8 cellular contexts compared by ENCODE assay signal in the genomic region with DNA sequence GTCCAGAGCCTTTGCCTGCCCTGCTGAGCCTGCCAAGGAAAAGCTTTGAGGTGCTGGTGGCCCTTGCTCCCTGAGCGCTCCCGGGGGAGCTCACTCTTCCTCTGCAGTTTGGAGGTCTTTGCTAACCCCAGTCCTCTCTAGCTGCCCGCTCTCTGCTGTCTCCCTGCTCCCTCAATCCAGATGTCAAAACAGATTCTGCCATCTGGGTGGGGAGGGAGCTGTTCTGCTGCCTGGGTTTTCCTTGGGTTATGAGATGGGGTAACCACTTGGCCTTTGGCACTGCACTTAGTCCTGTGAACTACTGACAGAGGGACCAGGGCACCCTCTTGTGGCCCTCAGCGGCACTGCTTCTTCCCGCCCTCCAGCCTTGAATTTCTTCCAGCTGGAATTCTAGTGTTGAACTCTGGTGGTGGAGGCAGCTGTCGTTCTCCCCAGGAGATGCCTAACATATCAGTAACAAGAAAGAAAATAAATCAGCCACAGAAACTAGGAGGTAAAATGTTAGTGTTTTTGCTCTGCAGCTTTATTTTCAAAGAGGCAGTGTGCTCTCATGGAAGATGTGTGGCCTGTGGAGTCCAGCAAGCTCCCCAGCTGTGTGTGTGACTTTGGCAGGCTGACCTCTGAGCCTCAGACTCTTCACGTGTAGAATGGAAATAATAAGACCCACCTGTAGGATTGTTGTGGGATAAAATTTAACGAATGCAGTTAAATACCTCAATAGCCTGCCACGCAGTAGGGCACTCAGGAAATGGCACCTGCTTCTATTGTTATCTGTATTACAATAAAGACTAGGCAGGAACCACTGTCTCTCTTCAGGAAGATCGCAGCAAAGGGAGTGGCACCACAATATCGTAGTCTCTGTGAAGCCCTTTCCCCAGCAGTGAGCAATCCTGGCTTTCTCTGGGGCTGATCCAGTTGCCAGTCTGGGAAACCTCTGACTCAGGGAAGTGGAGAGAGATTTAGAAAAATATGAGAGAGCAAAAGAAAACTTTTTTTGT. TPM values are rescaled to one million over a fixed set of nuclear protein-coding genes. Genes with fewer than 3 reads are reported as not detected.
DNase-seq lines count a peak whose midpoint lies in the region; ATAC-seq, FAIRE-seq and TF ChIP-seq lines count a peak whose summit lies in the region.

No MANE protein-coding gene starts in this region.

- peaks cover 26% of the 10 kb centered on the region for H3K4me1 Mint-ChIP-seq in activated CD4-positive, alpha-beta memory T cell treated with anti-CD3 and anti-CD28 coated beads for 36 hours (ENCODE audit: low read depth)
- peaks cover 24 to 26% of the 10 kb centered on the region in 2 donors for H3K4me1 Mint-ChIP-seq in effector memory CD8-positive, alpha-beta T cell (ENCODE audit: low read depth in 2 of 2)
- H3K4me1 Mint-ChIP-seq in memory B cell: peaks cover 26% of the 10 kb centered on the region
- peaks cover 29% of the 10 kb centered on the region for H3K4me1 Mint-ChIP-seq in stimulated activated effector memory CD8-positive, alpha-beta T cell treated with anti-CD3 and anti-CD28 coated beads, Interleukin-12 subunit alpha, Interleukin-12 subunit beta, amount 100 ng/mL, for 72 hours

- CTCF ChIA-PET in activated CD4-positive, alpha-beta memory T cell treated with anti-CD3 and anti-CD28 coated beads for 36 hours (lab: Charles Lee): interaction anchor here (0.6 to 3.9 kb wide), 49 partner anchors 8 to 592 kb away, joined by 3 to 44 read pairs (median 5); a partner anchor contains a TSS

- H3K27ac Mint-ChIP-seq in activated CD4-positive, alpha-beta memory T cell treated with anti-CD3 and anti-CD28 coated beads for 36 hours: no peak overlapping the region
- peak overlapping the region; percentile 87 to 91 for H3K27ac Mint-ChIP-seq in effector memory CD8-positive, alpha-beta T cell
- H3K27ac Mint-ChIP-seq in memory B cell: no peak overlapping the region
- H3K27ac Mint-ChIP-seq in stimulated activated effector memory CD8-positive, alpha-beta T cell treated with anti-CD3 and anti-CD28 coated beads, Interleukin-12 subunit alpha, Interleukin-12 subunit beta, amount 100 ng/mL, for 72 hours: peak overlapping the region; percentile 81

- intact Hi-C loops in activated CD4-positive, alpha-beta memory T cell treated with anti-CD3 and anti-CD28 coated beads for 36 hours (cut with micrococcal nuclease): loop anchor here (1.0 kb wide), 2 partner anchors 233 to 264 kb away; no protein-coding TSS in a partner anchor

- DNase-seq in D721Med (ENCODE audit: insufficient read length, low spot score) (peak; percentile 92), NCI-H526 (lab: John Stamatoyannopoulos, UW) (peak; percentile 74 to 91), memory B cell (ENCODE audit: low spot score in 2 of 2) (peak; percentile 47 to 58)
- DNase-seq in activated CD4-positive, alpha-beta memory T cell treated with anti-CD3 and anti-CD28 coated beads for 36 hours: peak; percentile 73
- peak; percentile 20 to 50 (median 38) for DNase-seq in effector memory CD8-positive, alpha-beta T cell
- peak; percentile 43 to 70 for DNase-seq in stimulated activated effector memory CD8-positive, alpha-beta T cell treated with anti-CD3 and anti-CD28 coated beads, Interleukin-12 subunit alpha, Interleukin-12 subunit beta, amount 100 ng/mL, for 72 hours (ENCODE audit: low spot score in 2 of 2)

- ATAC-seq in HG02623 (IDR thresholded peaks at IDR 0.05; ENCODE audit: unreplicated experiment) (peak; percentile 60), memory B cell (ENCODE audit: low read depth) (peak; percentile 67), GM18867 (IDR thresholded peaks at IDR 0.05; ENCODE audit: unreplicated experiment) (no peak)
- ATAC-seq in effector memory CD8-positive, alpha-beta T cell (replicated peaks): peak; percentile 44
- ATAC-seq in stimulated activated effector memory CD8-positive, alpha-beta T cell treated with anti-CD3 and anti-CD28 coated beads, Interleukin-12 subunit alpha, Interleukin-12 subunit beta, amount 100 ng/mL, for 72 hours: peak; percentile 49

- H3K36me3 Mint-ChIP-seq in activated CD4-positive, alpha-beta memory T cell treated with anti-CD3 and anti-CD28 coated beads for 36 hours: no peaks in the 10 kb centered on the region
- peaks cover 8% of the 10 kb centered on the region for H3K36me3 Mint-ChIP-seq in effector memory CD8-positive, alpha-beta T cell (ENCODE audit: insufficient read depth)
- H3K36me3 Mint-ChIP-seq in memory B cell: peaks cover 7% of the 10 kb centered on the region
- H3K36me3 Mint-ChIP-seq in stimulated activated effector memory CD8-positive, alpha-beta T cell treated with anti-CD3 and anti-CD28 coated beads, Interleukin-12 subunit alpha, Interleukin-12 subunit beta, amount 100 ng/mL, for 72 hours: peaks cover 4% of the 10 kb centered on the region

- H3K27me3 Mint-ChIP-seq in activated CD4-positive, alpha-beta memory T cell treated with anti-CD3 and anti-CD28 coated beads for 36 hours: no peaks in the 10 kb centered on the region
- no peaks in the 10 kb centered on the region for H3K27me3 Mint-ChIP-seq in effector memory CD8-positive, alpha-beta T cell
- no peaks in the 10 kb centered on the region for H3K27me3 Mint-ChIP-seq in memory B cell

- no peaks in the 10 kb centered on the region for H3K9me3 Mint-ChIP-seq in activated CD4-positive, alpha-beta memory T cell treated with anti-CD3 and anti-CD28 coated beads for 36 hours
- no peaks in the 10 kb centered on the region for H3K9me3 Mint-ChIP-seq in effector memory CD8-positive, alpha-beta T cell
- H3K9me3 Mint-ChIP-seq in memory B cell: no peaks in the 10 kb centered on the region
- no peaks in the 10 kb centered on the region for H3K9me3 Mint-ChIP-seq in stimulated activated effector memory CD8-positive, alpha-beta T cell treated with anti-CD3 and anti-CD28 coated beads, Interleukin-12 subunit alpha, Interleukin-12 subunit beta, amount 100 ng/mL, for 72 hours

- TF ChIP-seq CTCF in D721Med (IDR thresholded peaks at IDR 0.05; ENCODE audit: insufficient read depth, missing control alignments): peak; percentile 97

- no peak overlapping the region for H3K4me3 Mint-ChIP-seq in activated CD4-positive, alpha-beta memory T cell treated with anti-CD3 and anti-CD28 coated beads for 36 hours
- peak overlapping the region; percentile 20 to 45 for H3K4me3 Mint-ChIP-seq in effector memory CD8-positive, alpha-beta T cell
- no peak overlapping the region for H3K4me3 Mint-ChIP-seq in memory B cell
- H3K4me3 Mint-ChIP-seq in stimulated activated effector memory CD8-positive, alpha-beta T cell treated with anti-CD3 and anti-CD28 coated beads, Interleukin-12 subunit alpha, Interleukin-12 subunit beta, amount 100 ng/mL, for 72 hours: no peak overlapping the region

- FAIRE-seq in D721Med (lab: Jason Lieb, UNC): no peak

- POLR2A ChIA-PET in activated CD4-positive, alpha-beta memory T cell treated with anti-CD3 and anti-CD28 coated beads for 36 hours (lab: Charles Lee): interaction anchor here (1.3 kb wide), 1 partner anchor 237 kb away, joined by 3 read pairs; no protein-coding TSS in a partner anchor

RNA-seq across cellular contexts. Expression of a gene that starts 23.4 kb away (rescaled TPM):
- 10 to 100 TPM; 66.5 to 66.6 TPM for total RNA-seq in activated CD4-positive, alpha-beta memory T cell treated with anti-CD3 and anti-CD28 coated beads for 36 hours

RNA-seq across cellular contexts. Expression of a gene that starts 33.0 kb away (rescaled TPM):
- total RNA-seq in activated CD4-positive, alpha-beta memory T cell treated with anti-CD3 and anti-CD28 coated beads for 36 hours: 1 to 10 TPM; 5.3 to 6.0 TPM

Comparison
In these comparisons a context has a peak if more than half of its experiments do, and no peak if none do; other contexts are left out.
1. DNase-seq: peak in every context shown above with its lines; median percentile 92 in D721Med; 82 in NCI-H526; 73 in activated CD4-positive, alpha-beta memory T cell treated with anti-CD3 and anti-CD28 coated beads for 36 hours; 56 in stimulated activated effector memory CD8-positive, alpha-beta T cell treated with anti-CD3 and anti-CD28 coated beads, Interleukin-12 subunit alpha, Interleukin-12 subunit beta, amount 100 ng/mL, for 72 hours; 52 in memory B cell; 38 in effector memory CD8-positive, alpha-beta T cell.
2. H3K27ac Mint-ChIP-seq: peak in effector memory CD8-positive, alpha-beta T cell (2 of 2) and stimulated activated effector memory CD8-positive, alpha-beta T cell treated with anti-CD3 and anti-CD28 coated beads, Interleukin-12 subunit alpha, Interleukin-12 subunit beta, amount 100 ng/mL, for 72 hours (single experiment); none in activated CD4-positive, alpha-beta memory T cell treated with anti-CD3 and anti-CD28 coated beads for 36 hours (single experiment) and memory B cell (single experiment).
3. H3K4me3 Mint-ChIP-seq: peak in effector memory CD8-positive, alpha-beta T cell (2 of 2); none in activated CD4-positive, alpha-beta memory T cell treated with anti-CD3 and anti-CD28 coated beads for 36 hours (single experiment), memory B cell (single experiment) and stimulated activated effector memory CD8-positive, alpha-beta T cell treated with anti-CD3 and anti-CD28 coated beads, Interleukin-12 subunit alpha, Interleukin-12 subunit beta, amount 100 ng/mL, for 72 hours (single experiment).